ENCODE assay signal across 14 cellular contexts in the genomic region with DNA sequence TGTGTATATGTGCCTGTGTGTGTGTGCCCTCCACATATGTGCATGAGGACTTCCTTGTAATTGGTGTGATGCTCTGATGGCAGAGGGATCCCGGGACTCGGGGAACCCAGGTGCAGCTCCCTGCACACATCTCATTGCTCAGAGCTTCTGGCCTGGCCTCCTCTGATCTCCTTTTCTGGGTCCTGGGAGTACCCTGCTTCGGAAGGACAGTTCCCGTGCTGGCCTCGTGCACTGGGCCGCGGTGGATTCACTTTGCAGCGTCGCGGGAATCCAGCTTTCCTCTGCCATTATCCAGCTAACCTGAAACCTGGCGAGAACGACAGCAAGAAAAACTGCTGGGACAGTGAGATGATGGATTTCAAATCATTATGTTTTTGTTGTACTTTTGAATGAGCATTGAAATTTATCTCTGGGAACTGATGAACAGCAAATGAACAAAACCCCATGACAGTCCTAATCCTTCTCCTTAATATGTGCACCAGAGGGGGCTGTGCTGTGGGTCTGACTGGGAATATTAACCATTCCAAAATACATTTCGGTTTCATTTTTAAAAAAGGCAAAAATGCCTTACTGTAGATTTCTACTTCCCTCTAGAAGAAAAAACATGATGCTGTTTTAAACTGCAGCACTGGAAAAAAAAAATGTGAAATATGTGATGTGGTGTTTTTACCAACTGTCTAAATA.
DNase-seq lines count a peak whose midpoint lies in the region; ATAC-seq and TF ChIP-seq lines count a peak whose summit lies in the region.
"Had no signal": no experiment of that assay in that cellular context is flagged by ENCODE, and none has a peak within 500 bp of the region (broad histone marks: within the 10 kb centered on the region; RNA-seq: fewer than 3 reads in every experiment).

No MANE protein-coding gene starts in this region.

- H3K27me3 ChIP-seq in H7 (ENCODE audit: control insufficient read depth, insufficient read depth, low read length), result no peaks in the 10 kb centered on the region
- no peaks in the 10 kb centered on the region for H3K27me3 ChIP-seq in endodermal cell (ENCODE audit: control insufficient read depth, insufficient read depth, low read length, poor library complexity, severe bottlenecking)
- H3K27me3 ChIP-seq in neural progenitor cell, result no peaks in the 10 kb centered on the region

- H3K4me1 ChIP-seq in endodermal cell (ENCODE audit: control insufficient read depth, insufficient read depth, low read length), result no peaks in the 10 kb centered on the region
- H3K4me1 ChIP-seq in neural progenitor cell, result no peaks in the 10 kb centered on the region

- no peak overlapping the region for H3K4me2 ChIP-seq in neural progenitor cell

- peaks cover 2% of the 10 kb centered on the region for H3K9me3 Mint-ChIP-seq in endodermal cell
- peaks cover 4% of the 10 kb centered on the region for H3K9me3 Mint-ChIP-seq in neural progenitor cell
- H3K9me3 Mint-ChIP-seq in progenitor cell of endocrine pancreas (ENCODE audit: low read depth), result peaks cover 6% of the 10 kb centered on the region

- H3K4me1 Mint-ChIP-seq in endodermal cell (no peaks in the 10 kb centered on the region), neural progenitor cell (peaks cover 11% of the 10 kb centered on the region), progenitor cell of endocrine pancreas (ENCODE audit: low read depth) (no peaks in the 10 kb centered on the region)

- H3K27ac Mint-ChIP-seq in endodermal cell, result no peak overlapping the region
- no peak overlapping the region for H3K27ac Mint-ChIP-seq in neural progenitor cell
- H3K27ac Mint-ChIP-seq in progenitor cell of endocrine pancreas, result no peak overlapping the region
- H3K27ac Mint-ChIP-seq: activated naive CD4-positive, alpha-beta T cell treated with anti-CD3 and anti-CD28 coated beads, Interleukin-2, amount 10 ng/mL, durations not matched to agents 7 days and 5 days had no signal

- CTCF ChIA-PET in AG04449 (lab: Yijun Ruan, JAX), result interaction anchor here (0.7 to 1.3 kb wide), 2 partner anchors 21 to 350 kb away, joined by 3 read pairs; no protein-coding TSS in a partner anchor

- DNase-seq in AG04449 (ENCODE audit: low read depth, low spot score) (no peak), H7 (peak; percentile 13), endodermal cell (peak; percentile 23), neural progenitor cell (ENCODE audit: low spot score) (peak; percentile 11), progenitor cell of endocrine pancreas (ENCODE audit: low spot score, unreplicated experiment) (no peak), amygdala (lab: John Stamatoyannopoulos, UW) (no peak), NCI-H82 treated with DMSO at 0.1 percent for 48 hours (lab: John Stamatoyannopoulos, UW; ENCODE audit: unreplicated experiment) (no peak)
- DNase-seq: activated naive CD4-positive, alpha-beta T cell treated with anti-CD3 and anti-CD28 coated beads, Interleukin-2, amount 10 ng/mL, durations not matched to agents 7 days and 5 days; GF-D8; Karpas-422; NCI-H187; NCI-H526 had no signal

- H3F3A ChIP-seq in neural progenitor cell (ENCODE audit: low read depth), result no peaks in the 10 kb centered on the region

- H3K4me3 Mint-ChIP-seq in endodermal cell, result no peak overlapping the region
- H3K4me3 Mint-ChIP-seq in neural progenitor cell, result no peak overlapping the region
- no peak overlapping the region for H3K4me3 Mint-ChIP-seq in progenitor cell of endocrine pancreas (ENCODE audit: low read depth)
- H3K4me3 Mint-ChIP-seq: activated naive CD4-positive, alpha-beta T cell treated with anti-CD3 and anti-CD28 coated beads, Interleukin-2, amount 10 ng/mL, durations not matched to agents 7 days and 5 days had no signal

- 92 to 100% methylated on average over 7 to 13 of the region's 13 CpGs for WGBS in endodermal cell (ENCODE audit: insufficient coverage in 1 of 2, insufficient read length in 1 of 2), 2 experiments

- no peak overlapping the region for H2AFZ ChIP-seq in neural progenitor cell (replicated peaks)

- H3K9me3 ChIP-seq in endodermal cell (ENCODE audit: control insufficient read depth, low read length), result no peaks in the 10 kb centered on the region
- H3K9me3 ChIP-seq in neural progenitor cell (ENCODE audit: low read depth), result no peaks in the 10 kb centered on the region

- H3K36me3 Mint-ChIP-seq in endodermal cell (ENCODE audit: low read depth) (no peaks in the 10 kb centered on the region), neural progenitor cell (no peaks in the 10 kb centered on the region), progenitor cell of endocrine pancreas (ENCODE audit: insufficient read depth) (no peaks in the 10 kb centered on the region)
- H3K36me3 Mint-ChIP-seq: activated naive CD4-positive, alpha-beta T cell treated with anti-CD3 and anti-CD28 coated beads, Interleukin-2, amount 10 ng/mL, durations not matched to agents 7 days and 5 days had no signal

- H3K4me3 ChIP-seq in AG04449 (ENCODE audit: low read depth, low read length) (no peak overlapping the region), H7 (ENCODE audit: insufficient read depth, low read depth, low read length) (no peak overlapping the region), endodermal cell (ENCODE audit: low read length) (no peak overlapping the region), neural progenitor cell (no peak overlapping the region)

- H3K9ac ChIP-seq in endodermal cell (ENCODE audit: extremely low read depth, low read length, poor library complexity, severe bottlenecking) (no peak overlapping the region), neural progenitor cell (no peak overlapping the region)

- H3K27me3 Mint-ChIP-seq in endodermal cell (ENCODE audit: insufficient read depth), result peaks cover 3% of the 10 kb centered on the region
- peaks cover 2% of the 10 kb centered on the region for H3K27me3 Mint-ChIP-seq in neural progenitor cell (ENCODE audit: insufficient read depth, low read depth)
- peaks cover 15% of the 10 kb centered on the region for H3K27me3 Mint-ChIP-seq in progenitor cell of endocrine pancreas

- peak; percentile 18 for TF ChIP-seq CTCF in AG04449 (IDR thresholded peaks at IDR 0.05; ENCODE audit: insufficient read depth, low read length, missing control alignments)
- no peak for TF ChIP-seq CTCF in endodermal cell (conservative IDR thresholded peaks at IDR 0.05)
- TF ChIP-seq CTCF in neural progenitor cell (IDR thresholded peaks at IDR 0.05), result no peak
- no peak for TF ChIP-seq CTCF in progenitor cell of endocrine pancreas (IDR thresholded peaks at IDR 0.05; ENCODE audit: unreplicated experiment)

- POLR2A ChIA-PET in AG04449 (lab: Yijun Ruan, JAX), result no interaction called here

- H4K20me1 ChIP-seq in neural progenitor cell (ENCODE audit: low read depth), result no peaks in the 10 kb centered on the region

- ATAC-seq in GM21619 (IDR thresholded peaks at IDR 0.05; ENCODE audit: unreplicated experiment), result no peak

- H3K27ac ChIP-seq in endodermal cell (ENCODE audit: low read depth, low read length) (no peak overlapping the region), neural progenitor cell (no peak overlapping the region)
- H3K27ac ChIP-seq: C4-2B had no signal

- H3K79me2 ChIP-seq in neural progenitor cell (ENCODE audit: low read depth), result no peaks in the 10 kb centered on the region

- H3K36me3 ChIP-seq in H7 (replicated peaks; ENCODE audit: control insufficient read depth, insufficient read depth, low read length) (no peaks in the 10 kb centered on the region), endodermal cell (ENCODE audit: control insufficient read depth, insufficient read depth, low read length) (no peaks in the 10 kb centered on the region), neural progenitor cell (no peaks in the 10 kb centered on the region)

Comparison
In these comparisons a context has a peak if more than half of its experiments do, and no peak if none do; other contexts are left out.
1. DNase-seq: peak in H7 (single experiment), endodermal cell (single experiment) and neural progenitor cell (single experiment); none in AG04449 (single experiment), progenitor cell of endocrine pancreas (single experiment), amygdala (0 of 56) and NCI-H82 treated with DMSO at 0.1 percent for 48 hours (single experiment).